In the genomic region with DNA sequence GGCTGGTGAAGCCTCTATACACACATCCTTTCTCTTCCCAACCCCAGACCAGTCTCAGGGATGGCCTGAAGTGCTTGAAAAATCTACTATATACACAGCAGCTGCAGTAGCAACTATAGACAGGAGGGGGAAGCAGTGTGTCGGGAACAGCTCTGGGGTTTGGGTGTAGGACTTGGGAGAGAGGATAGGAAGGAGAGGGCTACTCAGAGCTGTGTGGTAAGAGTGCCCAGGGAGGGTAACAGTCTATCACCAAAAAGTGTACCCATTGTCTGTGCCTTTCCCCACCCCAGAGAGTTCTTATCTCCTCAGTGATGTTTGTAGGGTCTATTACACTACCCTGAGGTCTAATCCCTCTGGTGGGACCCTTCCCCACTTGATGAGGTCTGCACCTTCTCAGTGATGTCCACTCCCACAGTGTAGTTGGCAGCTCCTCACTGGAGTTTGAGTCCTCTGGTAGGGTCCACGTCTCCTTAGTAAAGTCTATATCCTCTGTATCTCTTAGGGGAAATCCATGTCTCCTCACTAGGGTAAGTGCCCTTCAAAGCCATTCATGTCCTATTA, we compare ENCODE assay signal across 8 cellular contexts. TPM values are rescaled to one million over a fixed set of nuclear protein-coding genes. Genes with fewer than 3 reads are reported as not detected.
DNase-seq lines count a peak whose midpoint lies in the region; ATAC-seq and TF ChIP-seq lines count a peak whose summit lies in the region.

No MANE protein-coding gene starts in this region.

- no peaks in the 10 kb centered on the region for H3K36me3 Mint-ChIP-seq in activated naive CD8-positive, alpha-beta T cell

- H4K20me1 ChIP-seq in osteoblast (ENCODE audit: insufficient read depth, low read length) = peaks cover 8% of the 10 kb centered on the region

- no peak for TF ChIP-seq POLR2A in uterus (IDR thresholded peaks at IDR 0.05)

- H3K4me1 Mint-ChIP-seq in activated naive CD8-positive, alpha-beta T cell (ENCODE audit: low read depth) = peaks cover 66% of the 10 kb centered on the region

- TF ChIP-seq CTCF in RWPE2 (IDR thresholded peaks at IDR 0.05; ENCODE audit: poor library complexity, severe bottlenecking) (peak; percentile 100), osteoblast (IDR thresholded peaks at IDR 0.05; ENCODE audit: extremely low read depth, low read depth, low read length) (peak; percentile 97), uterus (IDR thresholded peaks at IDR 0.05) (peak; percentile 59 to 93 (median 86))

- H3K36me3 ChIP-seq in RWPE2 (ENCODE audit: low read depth) (peaks cover 10% of the 10 kb centered on the region), osteoblast (ENCODE audit: insufficient read depth, low read length) (no peaks in the 10 kb centered on the region), uterus (no peaks in the 10 kb centered on the region)

- H3K9me3 ChIP-seq in RWPE2 (ENCODE audit: severe bottlenecking) (no peaks in the 10 kb centered on the region), osteoblast (ENCODE audit: low read depth, low read length) (no peaks in the 10 kb centered on the region), uterus (no peaks in the 10 kb centered on the region)

- peak overlapping the region; percentile 68 for H3K27ac ChIP-seq in RWPE2 (ENCODE audit: poor library complexity, severe bottlenecking)
- H3K27ac ChIP-seq in osteoblast (ENCODE audit: low read depth, low read length) = no peak overlapping the region
- H3K27ac ChIP-seq in uterus = peak overlapping the region in 1 of 2 donors; percentile 17

- in situ Hi-C loops in G401 (cut with HindIII; ENCODE audit: low sequenced_read_pairs) = no loop called here

- H3K4me3 Mint-ChIP-seq in activated naive CD8-positive, alpha-beta T cell = peak overlapping the region; percentile 88

- ATAC-seq in RWPE2 (ENCODE audit: low read depth) (peak; percentile 50), GM19395 (IDR thresholded peaks at IDR 0.05; ENCODE audit: unreplicated experiment) (no peak)

- H3K27me3 ChIP-seq in RWPE2 (ENCODE audit: insufficient read depth, poor library complexity, severe bottlenecking) (no peaks in the 10 kb centered on the region), osteoblast (ENCODE audit: insufficient read depth, low read length) (no peaks in the 10 kb centered on the region), uterus (no peaks in the 10 kb centered on the region)

- peaks cover 17% of the 10 kb centered on the region for H3K79me2 ChIP-seq in osteoblast (ENCODE audit: insufficient read depth, low read length)

- intact Hi-C loops in uterus (cut with DNase I; ENCODE audit: low total_unique reads) = loop anchor here (5.0 to 10.0 kb wide), 2 partner anchors 83 to 221 kb away; a partner anchor contains a TSS

- no peak overlapping the region for H2AFZ ChIP-seq in osteoblast (ENCODE audit: low read length)

- H3K4me1 ChIP-seq in RWPE2 (ENCODE audit: insufficient read depth, poor library complexity, severe bottlenecking) = peaks cover 29% of the 10 kb centered on the region
- peaks cover 31% of the 10 kb centered on the region for H3K4me1 ChIP-seq in osteoblast (ENCODE audit: insufficient read depth, low read length)
- H3K4me1 ChIP-seq in uterus = peaks cover 0 to 6% of the 10 kb centered on the region in 2 donors

- H3K9me3 Mint-ChIP-seq in activated naive CD8-positive, alpha-beta T cell (ENCODE audit: low read depth) = no peaks in the 10 kb centered on the region

- DNase-seq in G401 (ENCODE audit: low spot score) (peak; percentile 85), NAMALWA (ENCODE audit: low spot score) (peak; percentile 72), RWPE2 (ENCODE audit: low spot score) (peak; percentile 90), glomerular visceral epithelial cell (ENCODE audit: extremely low spot score) (peak; percentile 91), osteoblast (ENCODE audit: insufficient read length, low spot score, missing footprints) (peak; percentile 96), uterus (peak; percentile 75 to 79)

- no peaks in the 10 kb centered on the region for H3K27me3 Mint-ChIP-seq in activated naive CD8-positive, alpha-beta T cell

- H3K4me3 ChIP-seq in RWPE2 (ENCODE audit: severe bottlenecking) (no peak overlapping the region), osteoblast (ENCODE audit: insufficient read depth, low read length) (no peak overlapping the region), uterus (no peak overlapping the region)

- H3K4me2 ChIP-seq in osteoblast (ENCODE audit: insufficient read depth, low read length) = no peak overlapping the region

- H3K27ac Mint-ChIP-seq in activated naive CD8-positive, alpha-beta T cell = peak overlapping the region; percentile 73

RNA-seq across cellular contexts. Expression of a gene that starts 1.5 kb away (rescaled TPM):
- 11.2 and 13.8 TPM in 2 replicates for total RNA-seq in G401 (2014; rRNA removed; shearing (Covaris generic))
- total RNA-seq in osteoblast (10.0 and 12.7 TPM in 2 replicates), uterus (10 to 100 TPM in 3 of 4 donors, 1 to 10 TPM in 1; 7.4 to 38.4 (median 16.5) TPM)

RNA-seq across cellular contexts. Expression of a gene that starts 2.2 kb away (rescaled TPM):
- 45.4 and 65.8 TPM in 2 replicates for total RNA-seq in G401 (2014; rRNA removed; shearing (Covaris generic))
- total RNA-seq in osteoblast (76.4 and 88.4 TPM in 2 replicates), uterus (100 to 1,000 TPM in 1 of 4 donors, 10 to 100 TPM in 3; 18.8 to 138 (median 48.7) TPM)

RNA-seq across cellular contexts. Expression of a gene that starts 48.7 kb away (rescaled TPM):
- total RNA-seq in G401 (2014; rRNA removed; shearing (Covaris generic)) = 3.1 and 5.8 TPM in 2 replicates
- total RNA-seq in osteoblast (8.7 and 10.6 TPM in 2 replicates), uterus (10 to 100 TPM in 2 of 4 donors, 1 to 10 TPM in 2; 3.1 to 39.2 (median 10.5) TPM)
